In the genomic region with DNA sequence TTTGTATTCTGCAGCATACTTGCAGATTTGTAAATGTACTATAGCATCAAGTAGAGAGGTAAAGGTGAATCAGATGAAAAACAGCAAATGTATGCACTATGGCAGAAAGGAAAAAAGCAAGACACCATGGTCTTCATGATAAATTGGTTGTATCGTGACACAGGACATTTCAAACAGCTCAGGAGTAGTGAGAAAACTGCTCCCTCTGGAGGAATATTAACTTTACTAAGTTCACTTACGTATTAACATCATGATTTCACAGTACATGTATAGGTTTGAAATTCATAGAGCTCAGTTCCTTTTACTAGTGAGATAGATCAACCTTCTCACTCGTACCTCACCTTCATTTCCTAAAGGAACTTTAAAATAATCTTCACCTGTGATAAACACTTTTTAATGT, we compare ENCODE assay signal across 1 cellular context.
TF ChIP-seq lines count a peak whose summit lies in the region.

No MANE protein-coding gene starts in this region.

TF ChIP-seq in GM23338, 12 proteins besides CTCF, POLR2A, EP300 and RAD21 (continued from another document):
- TF ChIP-seq, protein P1, sequence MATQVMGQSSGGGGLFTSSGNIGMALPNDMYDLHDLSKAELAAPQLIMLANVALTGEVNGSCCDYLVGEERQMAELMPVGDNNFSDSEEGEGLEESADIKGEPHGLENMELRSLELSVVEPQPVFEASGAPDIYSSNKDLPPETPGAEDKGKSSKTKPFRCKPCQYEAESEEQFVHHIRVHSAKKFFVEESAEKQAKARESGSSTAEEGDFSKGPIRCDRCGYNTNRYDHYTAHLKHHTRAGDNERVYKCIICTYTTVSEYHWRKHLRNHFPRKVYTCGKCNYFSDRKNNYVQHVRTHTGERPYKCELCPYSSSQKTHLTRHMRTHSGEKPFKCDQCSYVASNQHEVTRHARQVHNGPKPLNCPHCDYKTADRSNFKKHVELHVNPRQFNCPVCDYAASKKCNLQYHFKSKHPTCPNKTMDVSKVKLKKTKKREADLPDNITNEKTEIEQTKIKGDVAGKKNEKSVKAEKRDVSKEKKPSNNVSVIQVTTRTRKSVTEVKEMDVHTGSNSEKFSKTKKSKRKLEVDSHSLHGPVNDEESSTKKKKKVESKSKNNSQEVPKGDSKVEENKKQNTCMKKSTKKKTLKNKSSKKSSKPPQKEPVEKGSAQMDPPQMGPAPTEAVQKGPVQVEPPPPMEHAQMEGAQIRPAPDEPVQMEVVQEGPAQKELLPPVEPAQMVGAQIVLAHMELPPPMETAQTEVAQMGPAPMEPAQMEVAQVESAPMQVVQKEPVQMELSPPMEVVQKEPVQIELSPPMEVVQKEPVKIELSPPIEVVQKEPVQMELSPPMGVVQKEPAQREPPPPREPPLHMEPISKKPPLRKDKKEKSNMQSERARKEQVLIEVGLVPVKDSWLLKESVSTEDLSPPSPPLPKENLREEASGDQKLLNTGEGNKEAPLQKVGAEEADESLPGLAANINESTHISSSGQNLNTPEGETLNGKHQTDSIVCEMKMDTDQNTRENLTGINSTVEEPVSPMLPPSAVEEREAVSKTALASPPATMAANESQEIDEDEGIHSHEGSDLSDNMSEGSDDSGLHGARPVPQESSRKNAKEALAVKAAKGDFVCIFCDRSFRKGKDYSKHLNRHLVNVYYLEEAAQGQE (IDR thresholded peaks at IDR 0.05; ENCODE audit: unreplicated experiment), result no peak
- TF ChIP-seq, protein P2, sequence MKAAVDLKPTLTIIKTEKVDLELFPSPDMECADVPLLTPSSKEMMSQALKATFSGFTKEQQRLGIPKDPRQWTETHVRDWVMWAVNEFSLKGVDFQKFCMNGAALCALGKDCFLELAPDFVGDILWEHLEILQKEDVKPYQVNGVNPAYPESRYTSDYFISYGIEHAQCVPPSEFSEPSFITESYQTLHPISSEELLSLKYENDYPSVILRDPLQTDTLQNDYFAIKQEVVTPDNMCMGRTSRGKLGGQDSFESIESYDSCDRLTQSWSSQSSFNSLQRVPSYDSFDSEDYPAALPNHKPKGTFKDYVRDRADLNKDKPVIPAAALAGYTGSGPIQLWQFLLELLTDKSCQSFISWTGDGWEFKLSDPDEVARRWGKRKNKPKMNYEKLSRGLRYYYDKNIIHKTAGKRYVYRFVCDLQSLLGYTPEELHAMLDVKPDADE (IDR thresholded peaks at IDR 0.05), result no peak
- TF ChIP-seq ZNF114 (CRISPR knock-in tag; IDR thresholded peaks at IDR 0.05), result no peak
- TF ChIP-seq EZH2 (IDR thresholded peaks at IDR 0.05; ENCODE audit: low read depth, unreplicated experiment), result no peak
- TF ChIP-seq, protein P3, sequence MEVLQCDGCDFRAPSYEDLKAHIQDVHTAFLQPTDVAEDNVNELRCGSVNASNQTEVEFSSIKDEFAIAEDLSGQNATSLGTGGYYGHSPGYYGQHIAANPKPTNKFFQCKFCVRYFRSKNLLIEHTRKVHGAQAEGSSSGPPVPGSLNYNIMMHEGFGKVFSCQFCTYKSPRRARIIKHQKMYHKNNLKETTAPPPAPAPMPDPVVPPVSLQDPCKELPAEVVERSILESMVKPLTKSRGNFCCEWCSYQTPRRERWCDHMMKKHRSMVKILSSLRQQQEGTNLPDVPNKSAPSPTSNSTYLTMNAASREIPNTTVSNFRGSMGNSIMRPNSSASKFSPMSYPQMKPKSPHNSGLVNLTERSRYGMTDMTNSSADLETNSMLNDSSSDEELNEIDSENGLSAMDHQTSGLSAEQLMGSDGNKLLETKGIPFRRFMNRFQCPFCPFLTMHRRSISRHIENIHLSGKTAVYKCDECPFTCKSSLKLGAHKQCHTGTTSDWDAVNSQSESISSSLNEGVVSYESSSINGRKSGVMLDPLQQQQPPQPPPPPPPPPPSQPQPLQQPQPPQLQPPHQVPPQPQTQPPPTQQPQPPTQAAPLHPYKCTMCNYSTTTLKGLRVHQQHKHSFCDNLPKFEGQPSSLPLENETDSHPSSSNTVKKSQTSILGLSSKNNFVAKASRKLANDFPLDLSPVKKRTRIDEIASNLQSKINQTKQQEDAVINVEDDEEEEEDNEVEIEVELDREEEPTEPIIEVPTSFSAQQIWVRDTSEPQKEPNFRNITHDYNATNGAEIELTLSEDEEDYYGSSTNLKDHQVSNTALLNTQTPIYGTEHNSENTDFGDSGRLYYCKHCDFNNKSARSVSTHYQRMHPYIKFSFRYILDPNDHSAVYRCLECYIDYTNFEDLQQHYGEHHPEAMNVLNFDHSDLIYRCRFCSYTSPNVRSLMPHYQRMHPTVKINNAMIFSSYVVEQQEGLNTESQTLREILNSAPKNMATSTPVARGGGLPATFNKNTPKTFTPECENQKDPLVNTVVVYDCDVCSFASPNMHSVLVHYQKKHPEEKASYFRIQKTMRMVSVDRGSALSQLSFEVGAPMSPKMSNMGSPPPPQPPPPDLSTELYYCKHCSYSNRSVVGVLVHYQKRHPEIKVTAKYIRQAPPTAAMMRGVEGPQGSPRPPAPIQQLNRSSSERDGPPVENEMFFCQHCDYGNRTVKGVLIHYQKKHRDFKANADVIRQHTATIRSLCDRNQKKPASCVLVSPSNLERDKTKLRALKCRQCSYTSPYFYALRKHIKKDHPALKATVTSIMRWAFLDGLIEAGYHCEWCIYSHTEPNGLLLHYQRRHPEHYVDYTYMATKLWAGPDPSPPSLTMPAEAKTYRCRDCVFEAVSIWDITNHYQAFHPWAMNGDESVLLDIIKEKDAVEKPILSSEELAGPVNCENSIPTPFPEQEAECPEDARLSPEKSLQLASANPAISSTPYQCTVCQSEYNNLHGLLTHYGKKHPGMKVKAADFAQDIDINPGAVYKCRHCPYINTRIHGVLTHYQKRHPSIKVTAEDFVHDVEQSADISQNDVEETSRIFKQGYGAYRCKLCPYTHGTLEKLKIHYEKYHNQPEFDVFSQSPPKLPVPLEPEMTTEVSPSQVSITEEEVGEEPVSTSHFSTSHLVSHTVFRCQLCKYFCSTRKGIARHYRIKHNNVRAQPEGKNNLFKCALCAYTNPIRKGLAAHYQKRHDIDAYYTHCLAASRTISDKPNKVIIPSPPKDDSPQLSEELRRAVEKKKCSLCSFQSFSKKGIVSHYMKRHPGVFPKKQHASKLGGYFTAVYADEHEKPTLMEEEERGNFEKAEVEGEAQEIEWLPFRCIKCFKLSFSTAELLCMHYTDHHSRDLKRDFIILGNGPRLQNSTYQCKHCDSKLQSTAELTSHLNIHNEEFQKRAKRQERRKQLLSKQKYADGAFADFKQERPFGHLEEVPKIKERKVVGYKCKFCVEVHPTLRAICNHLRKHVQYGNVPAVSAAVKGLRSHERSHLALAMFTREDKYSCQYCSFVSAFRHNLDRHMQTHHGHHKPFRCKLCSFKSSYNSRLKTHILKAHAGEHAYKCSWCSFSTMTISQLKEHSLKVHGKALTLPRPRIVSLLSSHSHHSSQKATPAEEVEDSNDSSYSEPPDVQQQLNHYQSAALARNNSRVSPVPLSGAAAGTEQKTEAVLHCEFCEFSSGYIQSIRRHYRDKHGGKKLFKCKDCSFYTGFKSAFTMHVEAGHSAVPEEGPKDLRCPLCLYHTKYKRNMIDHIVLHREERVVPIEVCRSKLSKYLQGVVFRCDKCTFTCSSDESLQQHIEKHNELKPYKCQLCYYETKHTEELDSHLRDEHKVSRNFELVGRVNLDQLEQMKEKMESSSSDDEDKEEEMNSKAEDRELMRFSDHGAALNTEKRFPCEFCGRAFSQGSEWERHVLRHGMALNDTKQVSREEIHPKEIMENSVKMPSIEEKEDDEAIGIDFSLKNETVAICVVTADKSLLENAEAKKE (CRISPR knock-in tag; IDR thresholded peaks at IDR 0.05), result no peak
- no peak for TF ChIP-seq EZH2phosphoT487 (IDR thresholded peaks at IDR 0.05; ENCODE audit: unreplicated experiment)
- no peak for TF ChIP-seq POLR2AphosphoS5 (IDR thresholded peaks at IDR 0.05; ENCODE audit: low read depth)
- no peak for TF ChIP-seq STAT1 (IDR thresholded peaks at IDR 0.05; ENCODE audit: unreplicated experiment)
- no peak for TF ChIP-seq NANOG (IDR thresholded peaks at IDR 0.05; ENCODE audit: borderline replicate concordance)
- TF ChIP-seq ZNF331 (CRISPR knock-in tag; IDR thresholded peaks at IDR 0.05; ENCODE audit: low read depth), result no peak
